In the genomic region with DNA sequence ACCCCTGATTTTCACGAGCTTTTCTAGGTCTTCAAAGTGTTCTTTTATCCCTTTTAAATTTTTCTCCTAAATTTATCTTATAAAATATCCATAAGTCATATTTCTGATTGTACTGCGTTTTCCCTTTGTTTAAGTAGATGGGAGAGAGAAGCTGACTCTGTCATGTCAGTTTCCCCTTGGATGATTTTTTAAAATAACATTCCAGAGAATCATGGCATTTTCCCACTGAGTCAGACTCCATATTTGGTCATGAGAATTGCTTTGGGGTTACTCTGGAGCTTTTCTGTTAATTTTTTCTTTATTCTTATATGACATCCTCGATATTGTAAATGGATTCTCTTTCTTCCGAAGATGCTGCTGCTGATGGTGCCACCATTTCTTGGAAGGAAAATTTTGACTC, we compare ENCODE assay signal across 18 cellular contexts. TPM values are rescaled to one million over a fixed set of nuclear protein-coding genes. Genes with fewer than 3 reads are reported as not detected.
DNase-seq lines count a peak whose midpoint lies in the region; ATAC-seq and TF ChIP-seq lines count a peak whose summit lies in the region.
"Had no signal": no experiment of that assay in that cellular context is flagged by ENCODE, and none has a peak within 500 bp of the region (broad histone marks: within the 10 kb centered on the region; RNA-seq: fewer than 3 reads in every experiment).

No MANE protein-coding gene starts in this region.

- ATAC-seq in HG03175 (IDR thresholded peaks at IDR 0.05; ENCODE audit: unreplicated experiment), result no peak
- ATAC-seq: activated CD8-positive, alpha-beta T cell treated with anti-CD3 and anti-CD28 coated beads for 36 hours had no signal

- peak; percentile 36 for DNase-seq in AG04449 (ENCODE audit: low read depth, low spot score)
- peak; percentile 77 for DNase-seq in LHCN-M2 (ENCODE audit: low read depth)
- DNase-seq in dermis blood vessel endothelial cell, result peak; percentile 55
- DNase-seq in lung microvascular endothelial cell (ENCODE audit: low read depth in 2 of 2), result peak; percentile 65 to 71
- no peak for DNase-seq in GDM1 (lab: John Stamatoyannopoulos, UW)
- no peak for DNase-seq in LoVo (ENCODE audit: low spot score)
- no peak for DNase-seq in activated CD8-positive, alpha-beta memory T cell treated with anti-CD3 and anti-CD28 coated beads for 24 hours
- DNase-seq: activated CD8-positive, alpha-beta T cell treated with anti-CD3 and anti-CD28 coated beads for 36 hours; activated gamma-delta T cell; cerebellar nuclear complex; DND-41; Karpas-422; NCI-H2029 treated with DMSO at 0.1 percent for 48 hours; NCI-H748 treated with DMSO at 0.1 percent for 48 hours; T1000; transverse colon had no signal

- peak overlapping the region; percentile 41 for H3K4me3 ChIP-seq in AG04449 (ENCODE audit: low read depth, low read length)
- H3K4me3 ChIP-seq: prostate gland, transverse colon had no signal

- CTCF ChIA-PET in AG04449 (lab: Yijun Ruan, JAX), result interaction anchor here (1.2 to 14.9 kb wide), 4 partner anchors 13 to 200 kb away, joined by 3 to 215 read pairs (median 66); no protein-coding TSS in a partner anchor

- no peak for TF ChIP-seq CTCF in AG04449 (IDR thresholded peaks at IDR 0.05; ENCODE audit: insufficient read depth, low read length, missing control alignments)

- POLR2A ChIA-PET in AG04449 (lab: Yijun Ruan, JAX), result interaction anchor here (0.6 to 0.9 kb wide), 2 partner anchors 13 to 1251 kb away, joined by 3 read pairs; no protein-coding TSS in a partner anchor

RNA-seq across cellular contexts. Expression of a gene that starts 28.6 kb away (rescaled TPM):
- total RNA-seq in LHCN-M2 (2014; rRNA removed) (31.7 and 39.3 TPM in 2 replicates), dermis blood vessel endothelial cell (33.8 and 36.1 TPM in 2 replicates), lung microvascular endothelial cell (15.3 and 18.1 TPM in 2 replicates)
- 20.7 TPM for polyA plus RNA-seq in LHCN-M2 (2012)

Comparison
In these comparisons a context has a peak if more than half of its experiments do, and no peak if none do; other contexts are left out.
1. DNase-seq: peak in AG04449 (single experiment), LHCN-M2 (single experiment), dermis blood vessel endothelial cell (single experiment) and lung microvascular endothelial cell (2 of 2); none in GDM1 (single experiment), LoVo (single experiment) and activated CD8-positive, alpha-beta memory T cell treated with anti-CD3 and anti-CD28 coated beads for 24 hours (single experiment).